In the genomic region with DNA sequence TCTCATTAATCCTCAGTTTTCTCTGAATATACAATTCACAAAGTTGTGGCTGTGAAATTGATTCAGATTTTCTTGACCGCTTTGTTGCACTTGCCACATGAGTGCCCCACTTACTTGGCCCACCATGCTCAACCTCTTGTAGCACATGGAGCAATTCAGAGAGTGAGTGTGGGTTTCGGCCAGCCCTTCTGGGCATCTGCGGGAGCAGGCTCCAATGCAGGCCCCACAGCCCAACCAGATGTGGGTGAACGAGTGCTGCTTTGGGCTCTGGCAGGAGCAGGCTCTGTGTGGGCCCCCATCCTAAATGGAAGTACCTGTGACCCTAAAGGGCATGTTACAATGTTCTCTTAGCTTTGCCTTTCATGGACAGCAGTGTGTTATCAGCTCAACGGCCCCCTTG, we compare ENCODE assay signal across 11 cellular contexts.
"Had no signal": no experiment of that assay in that cellular context is flagged by ENCODE, and none has a peak within 500 bp of the region (broad histone marks: within the 10 kb centered on the region; RNA-seq: fewer than 3 reads in every experiment).

No MANE protein-coding gene starts in this region.

- H3K4me3 Mint-ChIP-seq: GM23338, H9, HFFc6 had no signal

- H3K36me3 ChIP-seq: HAP-1 had no signal

- H3K4me1 ChIP-seq: HAP-1 had no signal

- H3K9ac ChIP-seq: GM23248 had no signal

- H3K4me3 ChIP-seq: GM23248, GM23338, HAP-1 had no signal

- H3K4me2 ChIP-seq: GM23338 had no signal

- DNase-seq: GM23248, GOT3, H7, H9, HCEC 1CT, HFFc6 had no signal

- H3K27ac Mint-ChIP-seq: GM23338, H9, HFFc6 had no signal

- H2AFZ ChIP-seq: GM23248, GM23338 had no signal

- H3K9me3 ChIP-seq: HAP-1 had no signal

- FAIRE-seq: H1, H54 had no signal

- H3K27ac ChIP-seq: GM23248 had no signal

- ATAC-seq: GM23338, HCT116 had no signal
